Comparison of ENCODE assay signal across 8 cellular contexts in the genomic region with DNA sequence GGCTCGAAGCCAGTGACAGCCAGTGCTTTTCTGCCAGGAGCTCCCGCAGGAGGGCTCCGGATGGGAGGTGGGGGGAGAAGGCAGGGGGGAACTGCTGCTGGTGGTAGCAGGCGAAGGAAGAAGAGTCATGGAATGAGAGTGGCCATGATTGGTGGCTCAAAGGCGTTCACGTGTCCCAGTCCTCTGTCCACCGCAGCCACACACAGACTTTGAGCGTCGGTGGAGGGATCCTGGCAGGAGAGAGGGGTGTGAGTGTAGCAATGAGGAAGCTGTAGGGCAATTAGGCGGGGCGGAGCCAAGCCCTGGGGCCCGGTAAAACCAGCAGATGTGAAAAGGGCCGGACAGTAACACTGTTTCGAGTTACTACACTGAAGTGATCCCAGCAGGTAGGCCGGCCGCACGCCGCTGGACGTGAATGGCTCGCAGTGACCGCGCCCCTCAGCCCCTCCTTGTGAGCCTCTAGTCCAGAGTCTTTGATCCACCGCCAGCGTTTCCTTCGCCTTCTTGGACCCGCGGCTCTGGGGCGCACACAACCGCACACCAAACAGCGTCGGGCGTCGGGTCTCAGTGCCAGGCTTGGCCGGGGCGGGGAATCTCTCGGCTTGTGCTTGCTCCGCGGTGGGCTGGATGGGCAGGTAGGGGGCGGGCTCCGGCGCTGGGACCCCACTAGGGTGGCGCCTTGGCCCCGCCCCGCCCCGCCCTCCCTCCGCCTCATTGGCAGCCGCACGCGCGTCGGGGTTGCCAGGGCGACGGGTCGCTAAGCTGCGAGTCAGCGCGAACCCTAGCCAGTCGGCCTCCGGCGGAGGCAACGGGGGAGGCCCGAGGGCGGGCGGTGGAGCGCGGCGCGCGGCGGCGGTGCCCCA. TPM values are rescaled to one million over a fixed set of nuclear protein-coding genes. Genes with fewer than 3 reads are reported as not detected.
DNase-seq lines count a peak whose midpoint lies in the region; ATAC-seq and TF ChIP-seq lines count a peak whose summit lies in the region.

A gene (plus strand): TSS at position 788 of the 863 bp plus-strand sequence. CDS start 250 bp downstream, outside the sequence.

- H3K9me3 ChIP-seq in HUES48 (ENCODE audit: control insufficient read depth, insufficient read depth, low read length) (no peaks in the 10 kb centered on the region), SK-N-MC (ENCODE audit: low read depth, low read length) (no peaks in the 10 kb centered on the region), duodenal mucosa (ENCODE audit: control insufficient read depth in 1 of 2, low read length in 2 of 2) (no peaks in the 10 kb centered on the region)

- H3K4me1 Mint-ChIP-seq in CD14-positive monocyte (peaks cover 9% of the 10 kb centered on the region), nephron progenitor cell (peaks cover 75% of the 10 kb centered on the region), type B pancreatic cell (ENCODE audit: unreplicated experiment) (peaks cover 31% of the 10 kb centered on the region)

- intact Hi-C loops in CD14-positive monocyte (cut with micrococcal nuclease), result no loop called here

- peaks cover 49% of the 10 kb centered on the region for H3K27me3 ChIP-seq in HUES48 (ENCODE audit: control insufficient read depth, insufficient read depth, low read length)
- H3K27me3 ChIP-seq in duodenal mucosa (ENCODE audit: control insufficient read depth in 1 of 2, insufficient read depth in 2 of 2, low read length in 2 of 2), result peaks cover 16 to 23% of the 10 kb centered on the region in 2 donors

- H3K9ac ChIP-seq in HUES48 (ENCODE audit: low read depth, low read length), result no peak within 1 kb of the TSS
- H3K9ac ChIP-seq in SK-N-MC (ENCODE audit: insufficient read length), result no peak within 1 kb of the TSS
- no peak within 1 kb of the TSS for H3K9ac ChIP-seq in duodenal mucosa (ENCODE audit: low read depth in 1 of 2, low read length in 2 of 2)

- H3K27ac ChIP-seq in HUES48 (ENCODE audit: low read depth, low read length), result no peak within 1 kb of the TSS
- H3K27ac ChIP-seq in SK-N-MC, result no peak within 1 kb of the TSS
- no peak within 1 kb of the TSS for H3K27ac ChIP-seq in duodenal mucosa (ENCODE audit: low read depth, low read length)

- DNase-seq in CD14-positive monocyte (ENCODE audit: low spot score) (no peak), SK-N-MC (ENCODE audit: low read depth, low spot score) (no peak), nephron progenitor cell (peak; percentile 86), type B pancreatic cell (ENCODE audit: extremely low spot score, unreplicated experiment) (peak; percentile 80), cerebellar nuclear complex (lab: John Stamatoyannopoulos, UW) (no peak)

- H3K27me3 Mint-ChIP-seq in CD14-positive monocyte (ENCODE audit: low read depth in 3 of 3) (peaks cover 49 to 70% (median 56%) of the 10 kb centered on the region in 3 donors), nephron progenitor cell (ENCODE audit: low read depth, poor library complexity) (peaks cover 29% of the 10 kb centered on the region), type B pancreatic cell (peaks cover 24% of the 10 kb centered on the region)

- H3K27ac Mint-ChIP-seq in CD14-positive monocyte (peak within 1 kb of the TSS in 1 of 7 donors; percentile 16), nephron progenitor cell (no peak within 1 kb of the TSS), type B pancreatic cell (peak within 1 kb of the TSS; percentile 84)

- H3K9me3 Mint-ChIP-seq in CD14-positive monocyte (peaks cover 0 to 18% (median 4%) of the 10 kb centered on the region in 7 donors), nephron progenitor cell (no peaks in the 10 kb centered on the region), type B pancreatic cell (no peaks in the 10 kb centered on the region)

- TF ChIP-seq CTCF in CD14-positive monocyte (IDR thresholded peaks at IDR 0.05) (no peak), nephron progenitor cell (IDR thresholded peaks at IDR 0.05) (no peak), type B pancreatic cell (conservative IDR thresholded peaks at IDR 0.05) (no peak)

- H3K4me1 ChIP-seq in HUES48 (ENCODE audit: control insufficient read depth, insufficient read depth, low read length) (peaks cover 17% of the 10 kb centered on the region), duodenal mucosa (ENCODE audit: control insufficient read depth in 1 of 2, insufficient read depth in 2 of 2, low read length in 2 of 2) (peaks cover 7 to 16% of the 10 kb centered on the region in 2 donors)

- H3K4me3 ChIP-seq in HUES48 (ENCODE audit: low read depth, low read length) (peak within 1 kb of the TSS; percentile 72), SK-N-MC (peak within 1 kb of the TSS; percentile 80), duodenal mucosa (ENCODE audit: low read depth in 1 of 2, low read length in 2 of 2) (peak within 1 kb of the TSS; percentile 11 to 36)

- no peak for ATAC-seq in GM21786 (IDR thresholded peaks at IDR 0.05; ENCODE audit: unreplicated experiment)

- peaks cover 0 to 1% of the 10 kb centered on the region in 2 donors for H3K36me3 Mint-ChIP-seq in CD14-positive monocyte
- H3K36me3 Mint-ChIP-seq in nephron progenitor cell (ENCODE audit: low read depth), result no peaks in the 10 kb centered on the region
- no peaks in the 10 kb centered on the region for H3K36me3 Mint-ChIP-seq in type B pancreatic cell

- peak within 1 kb of the TSS; percentile 75 to 89 for H3K4me3 Mint-ChIP-seq in CD14-positive monocyte
- H3K4me3 Mint-ChIP-seq in nephron progenitor cell, result peak within 1 kb of the TSS; percentile 79
- H3K4me3 Mint-ChIP-seq in type B pancreatic cell, result peak within 1 kb of the TSS; percentile 84

- H3K36me3 ChIP-seq in HUES48 (ENCODE audit: control insufficient read depth, insufficient read depth, low read length) (no peaks in the 10 kb centered on the region), SK-N-MC (ENCODE audit: insufficient read depth, low read length) (no peaks in the 10 kb centered on the region), duodenal mucosa (ENCODE audit: control insufficient read depth in 1 of 2, insufficient read depth in 2 of 2, low read length in 2 of 2) (no peaks in the 10 kb centered on the region)

RNA-seq across cellular contexts. Expression of the gene that starts here (rescaled TPM):
- not detected for polyA plus RNA-seq in CD14-positive monocyte
- total RNA-seq in type B pancreatic cell (ENCODE audit: low replicate concordance), result 3.2 and 10.0 TPM in 2 replicates

Comparison
In these comparisons a context has a peak if more than half of its experiments do, and no peak if none do; other contexts are left out.
1. DNase-seq: peak in nephron progenitor cell (single experiment) and type B pancreatic cell (single experiment); none in CD14-positive monocyte (single experiment), SK-N-MC (single experiment) and cerebellar nuclear complex (0 of 2).
2. H3K4me3 ChIP-seq: peak in every context shown above with its lines; median percentile 80 in SK-N-MC; 72 in HUES48; 24 in duodenal mucosa.
3. Peak in every context shown above with its lines, with median percentiles within 50 percentile points of each other: H3K4me3 Mint-ChIP-seq.